Comparison of ENCODE assay signal across 20 cellular contexts in the genomic region with DNA sequence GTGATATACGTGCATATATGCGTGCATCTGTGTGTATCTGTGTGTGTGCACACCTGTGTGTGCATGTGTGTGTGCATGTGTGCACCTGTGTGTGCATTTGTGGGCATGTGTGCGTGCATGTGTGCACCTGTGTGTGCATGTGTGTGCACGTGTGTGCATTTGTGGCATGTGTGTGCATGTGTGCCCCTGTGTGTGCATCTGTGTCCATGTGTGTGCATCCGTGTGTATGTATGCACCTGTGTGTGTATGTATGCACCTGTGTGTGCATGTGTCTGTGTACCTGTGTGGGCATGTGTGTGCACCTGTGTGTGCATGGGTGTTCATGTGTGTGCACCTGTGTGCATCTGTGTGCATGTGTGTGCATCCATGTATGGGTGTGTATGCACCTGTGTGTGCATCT.
DNase-seq lines count a peak whose midpoint lies in the region; ATAC-seq, FAIRE-seq and TF ChIP-seq lines count a peak whose summit lies in the region.
"Had no signal": no experiment of that assay in that cellular context is flagged by ENCODE, and none has a peak within 500 bp of the region (broad histone marks: within the 10 kb centered on the region; RNA-seq: fewer than 3 reads in every experiment).

No MANE protein-coding gene starts in this region.

- H4K8ac ChIP-seq in H1 (ENCODE audit: extremely low read depth, insufficient read depth, low read length) (no peak overlapping the region), neuronal stem cell (ENCODE audit: low read depth, low read length) (no peak overlapping the region)

- H3K4ac ChIP-seq in H1 (replicated peaks; ENCODE audit: insufficient read length, low read depth, low read length), result peak overlapping the region; percentile 62
- peak overlapping the region; percentile 2 for H3K4ac ChIP-seq in neuronal stem cell (ENCODE audit: low read length)

- H3K79me1 ChIP-seq in H1 (ENCODE audit: low read depth, low read length) (no peaks in the 10 kb centered on the region), neuronal stem cell (ENCODE audit: low read depth, low read length) (peaks cover 4% of the 10 kb centered on the region)

- peak overlapping the region; percentile 71 for H4K91ac ChIP-seq in H1 (replicated peaks; ENCODE audit: insufficient read length, low read length)
- peak overlapping the region; percentile 38 for H4K91ac ChIP-seq in neuronal stem cell (ENCODE audit: low read depth, low read length, poor library complexity)

- H3K23me2 ChIP-seq in H1 (ENCODE audit: low read depth, low read length), result peaks cover 12% of the 10 kb centered on the region; the same call in 1 of the 2 replicates

- POLR2A ChIA-PET in H1 (lab: Charles Lee; ENCODE audit: partially characterized antibody), result no interaction called here

- H3K27ac ChIP-seq in H1 (ENCODE audit: low read depth, low read length), result no peak overlapping the region
- no peak overlapping the region for H3K27ac ChIP-seq in neuronal stem cell (replicated peaks; ENCODE audit: low read length)

- H3K23ac ChIP-seq in H1 (ENCODE audit: insufficient read length) (no peak overlapping the region), neuronal stem cell (ENCODE audit: low read depth, low read length, poor library complexity) (no peak overlapping the region)

- 91% methylated on average over 5 of the region's 5 CpGs; no CpG with 5 or more reads in 1 of the 2 experiments for WGBS in H1 (ENCODE audit: extremely low coverage in 1 of 2, insufficient coverage in 1 of 2, insufficient read length in 1 of 2, insufficient replicate concordance in 2 of 2, low coverage in 1 of 2, low lambda C conversion rate in 2 of 2, missing lambda C conversion rate in 1 of 2), 2 experiments
- no CpG with 5 or more reads among the region's 5 CpGs for WGBS in neuronal stem cell (ENCODE audit: extremely low coverage in 2 of 2, insufficient read length in 2 of 2, insufficient replicate concordance in 1 of 2), 2 donors

- no peak overlapping the region for H4K5ac ChIP-seq in H1 (ENCODE audit: insufficient read length, low read depth, low read length)

- TF ChIP-seq EP300 in H1 (IDR thresholded peaks at IDR 0.05; ENCODE audit: borderline replicate concordance in 1 of 2, low read depth in 2 of 2, low read length in 2 of 2), result no peak

- H2BK15ac ChIP-seq in H1 (ENCODE audit: low read length) (peak overlapping the region; percentile 66; the same call in 1 of the 2 replicates), neuronal stem cell (ENCODE audit: low read length) (no peak overlapping the region)

- H3K14ac ChIP-seq in H1 (ENCODE audit: insufficient read length), result no peak overlapping the region
- peak overlapping the region; percentile 57 for H3K14ac ChIP-seq in neuronal stem cell (ENCODE audit: low read length)

- H3K18ac ChIP-seq in H1 (ENCODE audit: extremely low read depth, low read length) (no peak overlapping the region), neuronal stem cell (ENCODE audit: low read length) (peak overlapping the region; percentile 28)

- H2BK120ac ChIP-seq in H1 (replicated peaks; ENCODE audit: low read depth, low read length) (peak overlapping the region; percentile 38), neuronal stem cell (ENCODE audit: low read depth, low read length) (no peak overlapping the region)

- no peak overlapping the region for H3K4me2 ChIP-seq in H1 (ENCODE audit: insufficient read depth in 1 of 2, low read depth in 2 of 2, low read length in 2 of 2)
- H3K4me2 ChIP-seq in neuronal stem cell (ENCODE audit: insufficient read depth, low read length, poor library complexity, severe bottlenecking), result no peak overlapping the region
- H3K4me2 ChIP-seq: GM23338 had no signal

- no peaks in the 10 kb centered on the region for H3K79me2 ChIP-seq in H1 (ENCODE audit: control insufficient read depth in 1 of 2, insufficient read depth in 2 of 2, low read length in 2 of 2)

- H3K4me1 ChIP-seq in H1 (replicated peaks in 1 of 4; ENCODE audit: control insufficient read depth in 3 of 4, insufficient read depth in 4 of 4, low read length in 3 of 4), result peaks cover 0 to 2% (median 0%) of the 10 kb centered on the region in 4 experiments; a peak in 1 of 7 replicates
- H3K4me1 ChIP-seq in neuronal stem cell (ENCODE audit: control insufficient read depth in 2 of 2, insufficient read depth in 1 of 2, low read depth in 1 of 2, low read length in 2 of 2), result peaks cover 4 to 7% of the 10 kb centered on the region in 2 donors
- H3K4me1 ChIP-seq: BE2C had no signal

- 0 out of 2 replicates have a peak overlapping the region, but pooled peaks have one; percentile 50 for H2BK12ac ChIP-seq in H1 (ENCODE audit: low read depth, low read length)
- no peak overlapping the region for H2BK12ac ChIP-seq in neuronal stem cell (ENCODE audit: low read length)

- no peaks in the 10 kb centered on the region; a peak in 1 of 7 replicates for H3K27me3 ChIP-seq in H1 (replicated peaks in 1 of 4; ENCODE audit: control insufficient read depth in 3 of 4, extremely low read depth in 1 of 4, insufficient read depth in 3 of 4, low read length in 3 of 4)
- no peaks in the 10 kb centered on the region for H3K27me3 ChIP-seq in neuronal stem cell (ENCODE audit: control insufficient read depth in 3 of 3, insufficient read depth in 3 of 3, low read depth in 1 of 3, low read length in 3 of 3)
- H3K27me3 ChIP-seq: BE2C had no signal

- H3K9me3 ChIP-seq in H1 (ENCODE audit: insufficient read depth in 2 of 2, low read depth in 1 of 2, low read length in 1 of 2) (peaks cover 0 to 7% of the 10 kb centered on the region in 2 experiments; a peak in 2 of 4 replicates), neuronal stem cell (replicated peaks in 1 of 2; ENCODE audit: control insufficient read depth in 2 of 2, insufficient read depth in 1 of 2, low read depth in 1 of 2, low read length in 2 of 2) (peaks cover 9 to 21% of the 10 kb centered on the region in 2 donors)
- H3K9me3 ChIP-seq: BE2C had no signal

- H3K9ac ChIP-seq in H1 (replicated peaks in 1 of 4; ENCODE audit: extremely low read depth in 1 of 4, low read depth in 3 of 4, low read length in 3 of 4) (no peak overlapping the region), neuronal stem cell (ENCODE audit: low read depth, low read length, poor library complexity) (peak overlapping the region; percentile 24)

- TF ChIP-seq CTCF in H1 (IDR thresholded peaks at IDR 0.05; ENCODE audit: control extremely low read depth in 1 of 3, insufficient read depth in 1 of 3, low read depth in 1 of 3, low read length in 3 of 3), result no peak

- FAIRE-seq in HTR-8/SVneo (lab: Jason Lieb, UNC), result peak; percentile 65
- FAIRE-seq in H1 (lab: Jason Lieb, UNC), result no peak
- FAIRE-seq in urothelium cell line (lab: Jason Lieb, UNC), result peak; percentile 89
- FAIRE-seq: A204.1, G401.6, GM12892, GM18507, K562 had no signal

- H3K56ac ChIP-seq in H1 (replicated peaks; ENCODE audit: insufficient read length, low read depth, low read length), result no peak overlapping the region

- H2AK5ac ChIP-seq in H1 (ENCODE audit: low read depth, low read length) (0 out of 2 replicates have a peak overlapping the region, but pooled peaks have one; percentile 53), neuronal stem cell (ENCODE audit: low read depth, low read length) (no peak overlapping the region)

- no peaks in the 10 kb centered on the region for H3K36me3 ChIP-seq in H1 (ENCODE audit: control insufficient read depth in 2 of 4, insufficient read depth in 4 of 4, low read length in 3 of 4)
- H3K36me3 ChIP-seq in neuronal stem cell (replicated peaks in 1 of 2; ENCODE audit: control insufficient read depth in 2 of 2, insufficient read depth in 2 of 2, low read length in 2 of 2), result no peaks in the 10 kb centered on the region
- H3K36me3 ChIP-seq: BE2C had no signal

- no peak for DNase-seq in HTR-8/SVneo (ENCODE audit: insufficient read length, low spot score)
- DNase-seq in H1 (ENCODE audit: low read depth in 1 of 2, low spot score in 2 of 2), result no peak
- DNase-seq in neuronal stem cell (ENCODE audit: low spot score), result no peak
- DNase-seq in urothelium cell line (ENCODE audit: low spot score), result no peak
- DNase-seq in NCI-H146 (lab: John Stamatoyannopoulos, UW), result no peak
- no peak for DNase-seq in GM19240 (ENCODE audit: insufficient read length, low spot score)
- DNase-seq: ACHN; BE2C; C1 segment of cervical spinal cord; CD4-positive, CD25-positive, alpha-beta regulatory T cell; CD8-positive, alpha-beta memory T cell; COR-L47; IMR-90 had no signal

- H2BK20ac ChIP-seq in H1 (ENCODE audit: low read length), result 0 out of 2 replicates have a peak overlapping the region, but pooled peaks have one; percentile 61

- H3K4me3 ChIP-seq in H1 (ENCODE audit: extremely low read depth in 1 of 4, insufficient read depth in 2 of 4, low read depth in 3 of 4, low read length in 4 of 4) (no peak overlapping the region), neuronal stem cell (ENCODE audit: low read length in 2 of 2) (peak overlapping the region in 1 of 2 donors; percentile 67)
- H3K4me3 ChIP-seq: GM23338, K562 had no signal

- peaks cover 0 to 8% of the 10 kb centered on the region in 2 experiments for H4K20me1 ChIP-seq in H1 (replicated peaks in 1 of 2; ENCODE audit: control insufficient read depth in 1 of 2, insufficient read depth in 2 of 2, low read length in 2 of 2)

- H2BK5ac ChIP-seq in H1 (ENCODE audit: low read depth, low read length) (0 out of 2 replicates have a peak overlapping the region, but pooled peaks have one; percentile 44), neuronal stem cell (ENCODE audit: low read length) (no peak overlapping the region)

- TF ChIP-seq RAD21 in H1 (IDR thresholded peaks at IDR 0.05 in 1 of 2, conservative IDR thresholded peaks at IDR 0.05 in 1 of 2; ENCODE audit: low read depth in 2 of 2, low read length in 2 of 2), result no peak

- no peak for TF ChIP-seq POLR2A in H1 (IDR thresholded peaks at IDR 0.05; ENCODE audit: control extremely low read depth in 1 of 2, low read depth in 2 of 2, low read length in 2 of 2)

- H2AFZ ChIP-seq in H1 (ENCODE audit: low read length) (no peak overlapping the region), neuronal stem cell (ENCODE audit: low read length) (no peak overlapping the region)
- H2AFZ ChIP-seq: GM23338 had no signal

- ATAC-seq in GM19397 (IDR thresholded peaks at IDR 0.05; ENCODE audit: unreplicated experiment), result no peak
- ATAC-seq: GM23338, K562 had no signal

- CTCF ChIA-PET in H1 (lab: Charles Lee; ENCODE audit: partially characterized antibody), result interaction anchor here (0.6 to 1.4 kb wide), 2 partner anchors 316 to 410 kb away, joined by 3 read pairs; no protein-coding TSS in a partner anchor

TF ChIP-seq in H1, 55 proteins besides CTCF, POLR2A, EP300 and RAD21 (continues in another document):
- no peak for TF ChIP-seq SP4 (IDR thresholded peaks at IDR 0.05; ENCODE audit: low read length)
- no peak for TF ChIP-seq BCL11A (IDR thresholded peaks at IDR 0.05; ENCODE audit: low read depth in 2 of 2, low read length in 2 of 2)
- TF ChIP-seq SP2 (IDR thresholded peaks at IDR 0.05; ENCODE audit: low read length), result no peak
- TF ChIP-seq CEBPB (IDR thresholded peaks at IDR 0.05; ENCODE audit: low read depth, low read length), result no peak
- no peak for TF ChIP-seq RBBP5 (IDR thresholded peaks at IDR 0.05; ENCODE audit: borderline replicate concordance, low read depth, low read length)
- no peak for TF ChIP-seq SUZ12 (IDR thresholded peaks at IDR 0.05; ENCODE audit: low read length)
- no peak for TF ChIP-seq CBX8 (IDR thresholded peaks at IDR 0.05; ENCODE audit: borderline replicate concordance, low read depth, low read length)
- no peak for TF ChIP-seq HDAC6 (IDR thresholded peaks at IDR 0.05; ENCODE audit: low read depth, low read length)
